1 cellular context compared by ENCODE assay signal in the genomic region with DNA sequence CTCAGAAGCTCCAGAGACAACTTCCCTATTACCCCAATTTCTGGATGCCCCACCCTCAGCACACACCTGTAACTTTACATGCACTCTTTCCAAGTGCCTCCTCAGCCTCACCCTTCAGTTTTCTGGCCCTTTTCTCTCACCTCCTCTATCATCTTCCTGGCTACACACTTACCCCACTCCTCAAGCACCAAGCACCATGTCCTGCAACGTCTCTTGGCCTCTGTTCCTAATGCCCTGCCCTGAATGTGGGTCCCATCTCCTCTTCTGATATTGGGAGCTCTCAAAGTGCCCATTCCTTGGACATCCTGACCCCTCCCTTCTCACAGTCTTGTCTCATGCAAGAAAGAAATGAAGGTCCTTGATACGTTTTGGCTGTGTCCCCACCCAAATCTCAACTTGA.
A peak's percentile ranks its signal among the peaks of the same experiment; 100 is the strongest.
TF ChIP-seq lines count a peak whose summit lies in the region.

No MANE protein-coding gene starts in this region.

TF ChIP-seq in H1, 55 proteins besides CTCF, POLR2A, EP300 and RAD21:
- TF ChIP-seq BCL11A (IDR thresholded peaks at IDR 0.05; ENCODE audit: low read depth in 2 of 2, low read length in 2 of 2) (no peak), KDM4A (IDR thresholded peaks at IDR 0.05; ENCODE audit: low read depth, low read length, severe bottlenecking) (peak; percentile 2), RNF2 (IDR thresholded peaks at IDR 0.05; ENCODE audit: borderline replicate concordance, low read depth, low read length, missing control alignments, poor library complexity, severe bottlenecking) (no peak)
- TF ChIP-seq, protein P1, sequence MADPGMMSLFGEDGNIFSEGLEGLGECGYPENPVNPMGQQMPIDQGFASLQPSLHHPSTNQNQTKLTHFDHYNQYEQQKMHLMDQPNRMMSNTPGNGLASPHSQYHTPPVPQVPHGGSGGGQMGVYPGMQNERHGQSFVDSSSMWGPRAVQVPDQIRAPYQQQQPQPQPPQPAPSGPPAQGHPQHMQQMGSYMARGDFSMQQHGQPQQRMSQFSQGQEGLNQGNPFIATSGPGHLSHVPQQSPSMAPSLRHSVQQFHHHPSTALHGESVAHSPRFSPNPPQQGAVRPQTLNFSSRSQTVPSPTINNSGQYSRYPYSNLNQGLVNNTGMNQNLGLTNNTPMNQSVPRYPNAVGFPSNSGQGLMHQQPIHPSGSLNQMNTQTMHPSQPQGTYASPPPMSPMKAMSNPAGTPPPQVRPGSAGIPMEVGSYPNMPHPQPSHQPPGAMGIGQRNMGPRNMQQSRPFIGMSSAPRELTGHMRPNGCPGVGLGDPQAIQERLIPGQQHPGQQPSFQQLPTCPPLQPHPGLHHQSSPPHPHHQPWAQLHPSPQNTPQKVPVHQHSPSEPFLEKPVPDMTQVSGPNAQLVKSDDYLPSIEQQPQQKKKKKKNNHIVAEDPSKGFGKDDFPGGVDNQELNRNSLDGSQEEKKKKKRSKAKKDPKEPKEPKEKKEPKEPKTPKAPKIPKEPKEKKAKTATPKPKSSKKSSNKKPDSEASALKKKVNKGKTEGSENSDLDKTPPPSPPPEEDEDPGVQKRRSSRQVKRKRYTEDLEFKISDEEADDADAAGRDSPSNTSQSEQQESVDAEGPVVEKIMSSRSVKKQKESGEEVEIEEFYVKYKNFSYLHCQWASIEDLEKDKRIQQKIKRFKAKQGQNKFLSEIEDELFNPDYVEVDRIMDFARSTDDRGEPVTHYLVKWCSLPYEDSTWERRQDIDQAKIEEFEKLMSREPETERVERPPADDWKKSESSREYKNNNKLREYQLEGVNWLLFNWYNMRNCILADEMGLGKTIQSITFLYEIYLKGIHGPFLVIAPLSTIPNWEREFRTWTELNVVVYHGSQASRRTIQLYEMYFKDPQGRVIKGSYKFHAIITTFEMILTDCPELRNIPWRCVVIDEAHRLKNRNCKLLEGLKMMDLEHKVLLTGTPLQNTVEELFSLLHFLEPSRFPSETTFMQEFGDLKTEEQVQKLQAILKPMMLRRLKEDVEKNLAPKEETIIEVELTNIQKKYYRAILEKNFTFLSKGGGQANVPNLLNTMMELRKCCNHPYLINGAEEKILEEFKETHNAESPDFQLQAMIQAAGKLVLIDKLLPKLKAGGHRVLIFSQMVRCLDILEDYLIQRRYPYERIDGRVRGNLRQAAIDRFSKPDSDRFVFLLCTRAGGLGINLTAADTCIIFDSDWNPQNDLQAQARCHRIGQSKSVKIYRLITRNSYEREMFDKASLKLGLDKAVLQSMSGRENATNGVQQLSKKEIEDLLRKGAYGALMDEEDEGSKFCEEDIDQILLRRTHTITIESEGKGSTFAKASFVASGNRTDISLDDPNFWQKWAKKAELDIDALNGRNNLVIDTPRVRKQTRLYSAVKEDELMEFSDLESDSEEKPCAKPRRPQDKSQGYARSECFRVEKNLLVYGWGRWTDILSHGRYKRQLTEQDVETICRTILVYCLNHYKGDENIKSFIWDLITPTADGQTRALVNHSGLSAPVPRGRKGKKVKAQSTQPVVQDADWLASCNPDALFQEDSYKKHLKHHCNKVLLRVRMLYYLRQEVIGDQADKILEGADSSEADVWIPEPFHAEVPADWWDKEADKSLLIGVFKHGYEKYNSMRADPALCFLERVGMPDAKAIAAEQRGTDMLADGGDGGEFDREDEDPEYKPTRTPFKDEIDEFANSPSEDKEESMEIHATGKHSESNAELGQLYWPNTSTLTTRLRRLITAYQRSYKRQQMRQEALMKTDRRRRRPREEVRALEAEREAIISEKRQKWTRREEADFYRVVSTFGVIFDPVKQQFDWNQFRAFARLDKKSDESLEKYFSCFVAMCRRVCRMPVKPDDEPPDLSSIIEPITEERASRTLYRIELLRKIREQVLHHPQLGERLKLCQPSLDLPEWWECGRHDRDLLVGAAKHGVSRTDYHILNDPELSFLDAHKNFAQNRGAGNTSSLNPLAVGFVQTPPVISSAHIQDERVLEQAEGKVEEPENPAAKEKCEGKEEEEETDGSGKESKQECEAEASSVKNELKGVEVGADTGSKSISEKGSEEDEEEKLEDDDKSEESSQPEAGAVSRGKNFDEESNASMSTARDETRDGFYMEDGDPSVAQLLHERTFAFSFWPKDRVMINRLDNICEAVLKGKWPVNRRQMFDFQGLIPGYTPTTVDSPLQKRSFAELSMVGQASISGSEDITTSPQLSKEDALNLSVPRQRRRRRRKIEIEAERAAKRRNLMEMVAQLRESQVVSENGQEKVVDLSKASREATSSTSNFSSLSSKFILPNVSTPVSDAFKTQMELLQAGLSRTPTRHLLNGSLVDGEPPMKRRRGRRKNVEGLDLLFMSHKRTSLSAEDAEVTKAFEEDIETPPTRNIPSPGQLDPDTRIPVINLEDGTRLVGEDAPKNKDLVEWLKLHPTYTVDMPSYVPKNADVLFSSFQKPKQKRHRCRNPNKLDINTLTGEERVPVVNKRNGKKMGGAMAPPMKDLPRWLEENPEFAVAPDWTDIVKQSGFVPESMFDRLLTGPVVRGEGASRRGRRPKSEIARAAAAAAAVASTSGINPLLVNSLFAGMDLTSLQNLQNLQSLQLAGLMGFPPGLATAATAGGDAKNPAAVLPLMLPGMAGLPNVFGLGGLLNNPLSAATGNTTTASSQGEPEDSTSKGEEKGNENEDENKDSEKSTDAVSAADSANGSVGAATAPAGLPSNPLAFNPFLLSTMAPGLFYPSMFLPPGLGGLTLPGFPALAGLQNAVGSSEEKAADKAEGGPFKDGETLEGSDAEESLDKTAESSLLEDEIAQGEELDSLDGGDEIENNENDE (IDR thresholded peaks at IDR 0.05; ENCODE audit: insufficient replicate concordance, low read length) = no peak
- TF ChIP-seq, protein P2, sequence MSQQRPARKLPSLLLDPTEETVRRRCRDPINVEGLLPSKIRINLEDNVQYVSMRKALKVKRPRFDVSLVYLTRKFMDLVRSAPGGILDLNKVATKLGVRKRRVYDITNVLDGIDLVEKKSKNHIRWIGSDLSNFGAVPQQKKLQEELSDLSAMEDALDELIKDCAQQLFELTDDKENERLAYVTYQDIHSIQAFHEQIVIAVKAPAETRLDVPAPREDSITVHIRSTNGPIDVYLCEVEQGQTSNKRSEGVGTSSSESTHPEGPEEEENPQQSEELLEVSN (IDR thresholded peaks at IDR 0.05) = no peak
